ENCODE assay signal across 14 cellular contexts in genomic region chr12:47237751-47238211, GRCh38.
DNase-seq lines count a peak whose midpoint lies in the region; ATAC-seq and TF ChIP-seq lines count a peak whose summit lies in the region.
"Had no signal": no experiment of that assay in that cellular context is flagged by ENCODE, and none has a peak within 500 bp of the region (broad histone marks: within the 10 kb centered on the region; RNA-seq: fewer than 3 reads in every experiment).

No MANE protein-coding gene starts in this region.

- H4K20me1 ChIP-seq in mammary epithelial cell (ENCODE audit: insufficient read depth, low read length): no peaks in the 10 kb centered on the region

- no peak overlapping the region for H3K4me3 ChIP-seq in mammary epithelial cell (replicated peaks in 1 of 3; ENCODE audit: insufficient read depth in 1 of 3, low read depth in 2 of 3, low read length in 3 of 3)
- no peak overlapping the region for H3K4me3 ChIP-seq in fibroblast of the aortic adventitia (ENCODE audit: low read depth, low read length)
- H3K4me3 ChIP-seq: lung, pancreas had no signal

- H3K9me3 ChIP-seq in mammary epithelial cell (replicated peaks; ENCODE audit: insufficient read depth, low read length): peaks cover 15% of the 10 kb centered on the region
- H3K9me3 ChIP-seq: pancreas had no signal

- intact Hi-C loops in mammary epithelial cell (cut with micrococcal nuclease) (loop anchor here (2.0 kb wide), 1 partner anchor 33 kb away; no protein-coding TSS in a partner anchor), MCF 10A (cut with micrococcal nuclease) (no loop called here)

- no peaks in the 10 kb centered on the region for H3K36me3 ChIP-seq in mammary epithelial cell (ENCODE audit: insufficient read depth, low read length)
- H3K36me3 ChIP-seq: pancreas had no signal

- DNase-seq in mammary epithelial cell: no peak
- no peak for DNase-seq in MCF 10A (ENCODE audit: unreplicated experiment)
- no peak for DNase-seq in activated CD8-positive, alpha-beta T cell treated with anti-CD3 and anti-CD28 coated beads, Interleukin-2, amount 10 ng/mL, durations not matched to agents 7 days and 5 days
- peak; percentile 62 for DNase-seq in fibroblast of the aortic adventitia (ENCODE audit: low read depth)
- DNase-seq in stimulated activated naive B cell treated with anti-CD40 and anti-IgM and Interleukin-4, amounts not matched to agents 10 μg/mL and 1 μg/mL and 100 μg/mL, for 72 hours: no peak
- no peak for DNase-seq in activated gamma-delta T cell treated with Interleukin-2 at 50 U/mL for 16 hours
- DNase-seq in mesothelial cell of epicardium (ENCODE audit: low spot score in 2 of 2, unreplicated experiment in 2 of 2): no peak
- DNase-seq: aorta, NCI-H1048, NCI-H446, pancreas had no signal

- peaks cover 31% of the 10 kb centered on the region for H3K4me1 ChIP-seq in mammary epithelial cell (ENCODE audit: insufficient read depth, low read length)
- H3K4me1 ChIP-seq: pancreas had no signal

- in situ Hi-C loops in mammary epithelial cell (cut with MboI; ENCODE audit: low sequenced_read_pairs in 2 of 2): no loop called here

- POLR2A ChIA-PET in MCF 10A (lab: Yijun Ruan, JAX): interaction anchor here (0.9 to 2.0 kb wide), 4 partner anchors 12 to 158 kb away, joined by 3 to 10 read pairs (median 4); partner anchors contain the start of genes AMIGO2 and PCED1B
- POLR2A ChIA-PET in activated CD8-positive, alpha-beta T cell treated with anti-CD3 and anti-CD28 coated beads, Interleukin-2, amount 10 ng/mL, durations not matched to agents 7 days and 5 days (lab: Charles Lee): no interaction called here

- H3K4me2 ChIP-seq in mammary epithelial cell (ENCODE audit: insufficient read depth, low read depth, low read length): no peak overlapping the region

- H3K4me3 Mint-ChIP-seq in MCF 10A (ENCODE audit: unreplicated experiment): no peak overlapping the region
- H3K4me3 Mint-ChIP-seq in activated CD8-positive, alpha-beta T cell treated with anti-CD3 and anti-CD28 coated beads, Interleukin-2, amount 10 ng/mL, durations not matched to agents 7 days and 5 days: no peak overlapping the region
- H3K4me3 Mint-ChIP-seq in stimulated activated naive B cell treated with anti-CD40 and anti-IgM and Interleukin-4, amounts not matched to agents 10 μg/mL and 1 μg/mL and 100 μg/mL, for 72 hours: no peak overlapping the region
- H3K4me3 Mint-ChIP-seq in mesothelial cell of epicardium: no peak overlapping the region
- H3K4me3 Mint-ChIP-seq: T-helper 2 cell treated with Interferon-gamma antibody and Interleukin-4, amounts not matched to agents 5 μg/mL and 100 μg/mL, for 36 hours had no signal

- no peak for TF ChIP-seq CTCF in mammary epithelial cell (conservative IDR thresholded peaks at IDR 0.05 in 1 of 2, IDR thresholded peaks at IDR 0.05 in 1 of 2; ENCODE audit: extremely low read depth in 1 of 2, insufficient read depth in 1 of 2, low read depth in 1 of 2, low read length in 2 of 2)
- TF ChIP-seq CTCF in MCF 10A (IDR thresholded peaks at IDR 0.05; ENCODE audit: unreplicated experiment): no peak
- no peak for TF ChIP-seq CTCF in fibroblast of the aortic adventitia (IDR thresholded peaks at IDR 0.05; ENCODE audit: insufficient read depth, low read length)
- no peak for TF ChIP-seq CTCF in mesothelial cell of epicardium (IDR thresholded peaks at IDR 0.05; ENCODE audit: unreplicated experiment)

- H3K9ac ChIP-seq in mammary epithelial cell (ENCODE audit: insufficient read depth, low read length): no peak overlapping the region

- H3K27me3 Mint-ChIP-seq in MCF 10A (ENCODE audit: insufficient read depth, unreplicated experiment) (no peaks in the 10 kb centered on the region), mesothelial cell of epicardium (ENCODE audit: low read depth) (no peaks in the 10 kb centered on the region)
- H3K27me3 Mint-ChIP-seq in activated CD8-positive, alpha-beta T cell treated with anti-CD3 and anti-CD28 coated beads, Interleukin-2, amount 10 ng/mL, durations not matched to agents 7 days and 5 days (ENCODE audit: low read depth): no peaks in the 10 kb centered on the region
- no peaks in the 10 kb centered on the region for H3K27me3 Mint-ChIP-seq in stimulated activated naive B cell treated with anti-CD40 and anti-IgM and Interleukin-4, amounts not matched to agents 10 μg/mL and 1 μg/mL and 100 μg/mL, for 72 hours

- 100% methylated on average over 1 of the region's 1 CpG for WGBS in mammary epithelial cell (ENCODE audit: low coverage, missing lambda C conversion rate)

- H3K27ac Mint-ChIP-seq in MCF 10A (ENCODE audit: low read depth, unreplicated experiment): no peak overlapping the region
- H3K27ac Mint-ChIP-seq in activated CD8-positive, alpha-beta T cell treated with anti-CD3 and anti-CD28 coated beads, Interleukin-2, amount 10 ng/mL, durations not matched to agents 7 days and 5 days: peak overlapping the region; percentile 59
- H3K27ac Mint-ChIP-seq in stimulated activated naive B cell treated with anti-CD40 and anti-IgM and Interleukin-4, amounts not matched to agents 10 μg/mL and 1 μg/mL and 100 μg/mL, for 72 hours: peak overlapping the region; percentile 25
- no peak overlapping the region for H3K27ac Mint-ChIP-seq in mesothelial cell of epicardium

- no TSS peak for BruUV-seq in mammary epithelial cell (replicated peaks; lab: Mats Ljungman, UMichigan)
- BruUV-seq in MCF 10A (replicated peaks; lab: Mats Ljungman, UMichigan): no TSS peak

- no peaks in the 10 kb centered on the region for H3K27me3 ChIP-seq in mammary epithelial cell (ENCODE audit: insufficient read depth, low read length)
- H3K27me3 ChIP-seq: pancreas had no signal

- ATAC-seq in activated CD8-positive, alpha-beta T cell treated with anti-CD3 and anti-CD28 coated beads, Interleukin-2, amount 10 ng/mL, durations not matched to agents 7 days and 5 days: no peak
- ATAC-seq in stimulated activated naive B cell treated with anti-CD40 and anti-IgM and Interleukin-4, amounts not matched to agents 10 μg/mL and 1 μg/mL and 100 μg/mL, for 72 hours (replicated peaks): peak in 1 of 2 donors; percentile 20
- ATAC-seq in HG03342 (IDR thresholded peaks at IDR 0.05; ENCODE audit: unreplicated experiment): no peak

- no peak overlapping the region for H3K27ac ChIP-seq in mammary epithelial cell (ENCODE audit: insufficient read depth, low read depth, low read length)
- H3K27ac ChIP-seq: pancreas had no signal

- no peaks in the 10 kb centered on the region for H3K79me2 ChIP-seq in mammary epithelial cell (ENCODE audit: insufficient read depth, low read length)

- peak overlapping the region; percentile 2 for H2AFZ ChIP-seq in mammary epithelial cell (ENCODE audit: low read depth, low read length)

- H3K36me3 Mint-ChIP-seq in MCF 10A (ENCODE audit: insufficient read depth, unreplicated experiment) (no peaks in the 10 kb centered on the region), mesothelial cell of epicardium (peaks cover 8% of the 10 kb centered on the region)
- peaks cover 61% of the 10 kb centered on the region for H3K36me3 Mint-ChIP-seq in activated CD8-positive, alpha-beta T cell treated with anti-CD3 and anti-CD28 coated beads, Interleukin-2, amount 10 ng/mL, durations not matched to agents 7 days and 5 days (ENCODE audit: low read depth)
- peaks cover 54 to 58% of the 10 kb centered on the region in 2 donors for H3K36me3 Mint-ChIP-seq in stimulated activated naive B cell treated with anti-CD40 and anti-IgM and Interleukin-4, amounts not matched to agents 10 μg/mL and 1 μg/mL and 100 μg/mL, for 72 hours

- dilution Hi-C loops in mammary epithelial cell (cut with HindIII; ENCODE audit: low sequenced_read_pairs): no loop called here

- H3K9me3 Mint-ChIP-seq in MCF 10A (ENCODE audit: unreplicated experiment) (peaks cover 8% of the 10 kb centered on the region), mesothelial cell of epicardium (peaks cover 8% of the 10 kb centered on the region)
- peaks cover 10% of the 10 kb centered on the region for H3K9me3 Mint-ChIP-seq in activated CD8-positive, alpha-beta T cell treated with anti-CD3 and anti-CD28 coated beads, Interleukin-2, amount 10 ng/mL, durations not matched to agents 7 days and 5 days (ENCODE audit: insufficient read depth)
- peaks cover 7 to 11% of the 10 kb centered on the region in 2 donors for H3K9me3 Mint-ChIP-seq in stimulated activated naive B cell treated with anti-CD40 and anti-IgM and Interleukin-4, amounts not matched to agents 10 μg/mL and 1 μg/mL and 100 μg/mL, for 72 hours
- H3K9me3 Mint-ChIP-seq: T-helper 2 cell treated with Interferon-gamma antibody and Interleukin-4, amounts not matched to agents 5 μg/mL and 100 μg/mL, for 36 hours had no signal

- CTCF ChIA-PET in mammary epithelial cell (lab: Charles Lee; ENCODE audit: low non-redundant PET): no interaction called here
- CTCF ChIA-PET in MCF 10A (lab: Yijun Ruan, JAX): interaction anchor here (0.6 to 2.1 kb wide), 4 partner anchors 67 to 1361 kb away, joined by 3 to 6 read pairs (median 4); no protein-coding TSS in a partner anchor
- CTCF ChIA-PET in activated CD8-positive, alpha-beta T cell treated with anti-CD3 and anti-CD28 coated beads, Interleukin-2, amount 10 ng/mL, durations not matched to agents 7 days and 5 days (lab: Charles Lee): interaction anchor here (1.4 kb wide), 1 partner anchor 205 kb away, joined by 4 read pairs; no protein-coding TSS in a partner anchor

- H3K4me1 Mint-ChIP-seq in MCF 10A (ENCODE audit: insufficient read depth, unreplicated experiment) (peaks cover 18% of the 10 kb centered on the region), mesothelial cell of epicardium (peaks cover 9% of the 10 kb centered on the region)
- peaks cover 49% of the 10 kb centered on the region for H3K4me1 Mint-ChIP-seq in activated CD8-positive, alpha-beta T cell treated with anti-CD3 and anti-CD28 coated beads, Interleukin-2, amount 10 ng/mL, durations not matched to agents 7 days and 5 days (ENCODE audit: low read depth)
- H3K4me1 Mint-ChIP-seq in stimulated activated naive B cell treated with anti-CD40 and anti-IgM and Interleukin-4, amounts not matched to agents 10 μg/mL and 1 μg/mL and 100 μg/mL, for 72 hours: peaks cover 17 to 42% of the 10 kb centered on the region in 2 donors

Comparison
In these comparisons a context has a peak if more than half of its experiments do, and no peak if none do; other contexts are left out.
1. H3K27ac Mint-ChIP-seq: peak in activated CD8-positive, alpha-beta T cell treated with anti-CD3 and anti-CD28 coated beads, Interleukin-2, amount 10 ng/mL, durations not matched to agents 7 days and 5 days (single experiment) and stimulated activated naive B cell treated with anti-CD40 and anti-IgM and Interleukin-4, amounts not matched to agents 10 μg/mL and 1 μg/mL and 100 μg/mL, for 72 hours (single experiment); none in MCF 10A (single experiment) and mesothelial cell of epicardium (single experiment).